In the genomic region with DNA sequence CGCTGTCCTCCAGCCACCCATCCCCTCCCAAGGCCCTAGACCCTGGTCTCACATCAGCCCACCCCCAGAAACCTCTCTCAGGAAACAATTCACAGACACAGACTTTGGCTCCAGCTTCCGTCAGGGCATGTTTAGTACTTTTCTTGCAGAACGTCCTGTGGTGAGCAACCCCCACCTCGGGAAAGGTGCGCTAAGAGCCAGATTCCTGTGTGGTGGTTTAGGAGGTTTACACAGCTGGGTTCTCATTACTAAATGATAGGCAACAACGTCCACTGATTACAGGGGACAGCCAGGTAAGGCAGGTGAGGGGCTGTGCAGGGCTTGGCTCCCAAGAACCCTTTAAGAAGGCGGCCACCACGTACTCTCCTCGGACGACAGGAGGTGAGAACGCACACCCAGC, we compare ENCODE assay signal across 24 cellular contexts. TPM values are rescaled to one million over a fixed set of nuclear protein-coding genes. Genes with fewer than 3 reads are reported as not detected.
"Had no signal": no experiment of that assay in that cellular context is flagged by ENCODE, and none has a peak within 500 bp of the region (broad histone marks: within the 10 kb centered on the region; RNA-seq: fewer than 3 reads in every experiment).

No MANE protein-coding gene starts in this region.

- H3K27ac Mint-ChIP-seq: activated CD4-positive, alpha-beta memory T cell treated with anti-CD3 and anti-CD28 coated beads for 36 hours; activated naive CD4-positive, alpha-beta T cell treated with anti-CD3 and anti-CD28 coated beads for 36 hours; activated naive CD8-positive, alpha-beta T cell treated with anti-CD3 and anti-CD28 coated beads for 36 hours; activated T-helper 1 cell treated with anti-CD3 and anti-CD28 coated beads, Interleukin-12 subunit alpha, Interleukin-12 subunit beta, Interleukin-2, Interleukin-4 antibody, amounts not matched to agents 30 ng/mL and 10 ng/mL and 1 ng/mL, durations not matched to agents 14 hours and 24 hours and 36 hours; brain; mesothelial cell of epicardium; stimulated activated naive B cell treated with anti-CD40 and anti-IgM and Interleukin-4, amounts not matched to agents 10 μg/mL and 1 μg/mL and 100 μg/mL, for 72 hours had no signal

- H3K9me3 Mint-ChIP-seq: activated CD4-positive, alpha-beta memory T cell treated with anti-CD3 and anti-CD28 coated beads for 36 hours; activated naive CD4-positive, alpha-beta T cell treated with anti-CD3 and anti-CD28 coated beads for 36 hours; activated naive CD8-positive, alpha-beta T cell treated with anti-CD3 and anti-CD28 coated beads for 36 hours; activated T-helper 1 cell treated with anti-CD3 and anti-CD28 coated beads, Interleukin-12 subunit alpha, Interleukin-12 subunit beta, Interleukin-2, Interleukin-4 antibody, amounts not matched to agents 30 ng/mL and 10 ng/mL and 1 ng/mL, durations not matched to agents 14 hours and 24 hours and 36 hours; mesothelial cell of epicardium; naive thymus-derived CD4-positive, alpha-beta T cell; stimulated activated naive B cell treated with anti-CD40 and anti-IgM and Interleukin-4, amounts not matched to agents 10 μg/mL and 1 μg/mL and 100 μg/mL, for 72 hours had no signal

- ATAC-seq: gastrocnemius medialis; left colon; naive thymus-derived CD4-positive, alpha-beta T cell; right cardiac atrium; stimulated activated naive B cell treated with anti-CD40 and anti-IgM and Interleukin-4, amounts not matched to agents 10 μg/mL and 1 μg/mL and 100 μg/mL, for 72 hours had no signal

- H3K4me1 Mint-ChIP-seq: activated naive CD8-positive, alpha-beta T cell treated with anti-CD3 and anti-CD28 coated beads for 36 hours; naive thymus-derived CD4-positive, alpha-beta T cell; stimulated activated naive B cell treated with anti-CD40 and anti-IgM and Interleukin-4, amounts not matched to agents 10 μg/mL and 1 μg/mL and 100 μg/mL, for 72 hours had no signal

- H3K4me3 Mint-ChIP-seq: activated CD4-positive, alpha-beta memory T cell treated with anti-CD3 and anti-CD28 coated beads for 36 hours; activated naive CD4-positive, alpha-beta T cell treated with anti-CD3 and anti-CD28 coated beads for 36 hours; activated naive CD8-positive, alpha-beta T cell treated with anti-CD3 and anti-CD28 coated beads for 36 hours; activated T-helper 1 cell treated with anti-CD3 and anti-CD28 coated beads, Interleukin-12 subunit alpha, Interleukin-12 subunit beta, Interleukin-2, Interleukin-4 antibody, amounts not matched to agents 30 ng/mL and 10 ng/mL and 1 ng/mL, durations not matched to agents 14 hours and 24 hours and 36 hours; brain; mesothelial cell of epicardium; naive thymus-derived CD4-positive, alpha-beta T cell; stimulated activated naive B cell treated with anti-CD40 and anti-IgM and Interleukin-4, amounts not matched to agents 10 μg/mL and 1 μg/mL and 100 μg/mL, for 72 hours had no signal

- DNase-seq: activated CD4-positive, alpha-beta memory T cell treated with anti-CD3 and anti-CD28 coated beads for 36 hours; activated CD4-positive, alpha-beta T cell treated with anti-CD3 and anti-CD28 coated beads for 4 hours; activated CD8-positive, alpha-beta memory T cell treated with anti-CD3 and anti-CD28 coated beads, Interleukin-2, amount 50 U/mL, for 4 hours; activated effector memory CD4-positive, alpha-beta T cell treated with anti-CD3 and anti-CD28 coated beads, Interleukin-2, amount 50 U/mL, for 16 hours; activated naive CD4-positive, alpha-beta T cell treated with anti-CD3 and anti-CD28 coated beads for 36 hours; activated naive CD8-positive, alpha-beta T cell treated with anti-CD3 and anti-CD28 coated beads for 36 hours; activated T-cell treated with anti-CD3 and anti-CD28 coated beads, Interleukin-2, amount 50 U/mL, for 1 hour; adrenal gland; cerebellar nuclear complex; effector memory CD4-positive, alpha-beta T cell; erythroblast; gastrocnemius medialis; left colon; mammary epithelial cell; naive thymus-derived CD4-positive, alpha-beta T cell; occipital lobe; stimulated activated CD4-positive, alpha-beta T cell treated with anti-CD3 and anti-CD28 coated beads, Interleukin-15, amount 100 ng/mL, for 24 hours; stimulated activated CD4-positive, alpha-beta T cell treated with anti-CD3 and anti-CD28 coated beads, Interleukin-2, amount 100 ng/mL, for 24 hours; stimulated activated naive B cell treated with anti-CD40 and anti-IgM and Interleukin-4, amounts not matched to agents 10 μg/mL and 1 μg/mL and 100 μg/mL, for 72 hours had no signal

- H3K27me3 Mint-ChIP-seq: activated CD4-positive, alpha-beta memory T cell treated with anti-CD3 and anti-CD28 coated beads for 36 hours; activated naive CD8-positive, alpha-beta T cell treated with anti-CD3 and anti-CD28 coated beads for 36 hours; stimulated activated naive B cell treated with anti-CD40 and anti-IgM and Interleukin-4, amounts not matched to agents 10 μg/mL and 1 μg/mL and 100 μg/mL, for 72 hours had no signal

- H3K36me3 Mint-ChIP-seq: activated CD4-positive, alpha-beta memory T cell treated with anti-CD3 and anti-CD28 coated beads for 36 hours; activated naive CD8-positive, alpha-beta T cell treated with anti-CD3 and anti-CD28 coated beads for 36 hours; naive thymus-derived CD4-positive, alpha-beta T cell; stimulated activated naive B cell treated with anti-CD40 and anti-IgM and Interleukin-4, amounts not matched to agents 10 μg/mL and 1 μg/mL and 100 μg/mL, for 72 hours had no signal

RNA-seq across cellular contexts. Expression of gene KIFC3, which starts 29.3 kb away (rescaled TPM):
- total RNA-seq: T-helper 1 cell treated with Interleukin-12 subunit alpha and Interleukin-12 subunit beta and Interleukin-4 antibody, amounts not matched to agents 30 ng/mL and 1 ng/mL, for 36 hours had no signal
- polyA plus RNA-seq: naive thymus-derived CD4-positive, alpha-beta T cell had no signal
